In the genomic region with DNA sequence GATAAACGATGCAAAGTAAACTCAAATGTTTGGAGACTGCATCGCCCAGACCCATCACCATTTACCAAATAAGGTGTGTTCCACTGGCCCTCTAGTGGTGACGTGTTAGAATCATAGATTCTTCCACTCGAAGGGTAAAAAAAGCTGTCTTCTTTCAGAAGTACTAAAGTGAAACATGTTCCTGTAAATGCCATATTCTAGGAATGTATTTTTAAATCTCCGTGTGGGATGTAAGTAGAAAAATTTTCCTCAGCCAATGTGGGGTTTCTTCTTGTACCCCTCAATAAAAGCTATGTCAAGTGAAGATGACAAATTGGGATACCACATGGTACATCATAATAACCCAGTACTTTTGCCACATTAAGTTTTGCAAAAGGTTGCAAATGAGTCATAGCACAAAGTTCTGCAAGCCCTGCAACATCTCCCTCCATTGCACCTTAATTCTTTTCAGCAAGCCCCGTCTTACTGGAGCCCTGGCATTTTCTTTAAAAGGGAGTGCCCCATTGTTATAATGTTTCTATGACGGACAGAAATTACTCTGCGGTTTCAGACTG, we compare ENCODE assay signal across 8 cellular contexts.
A peak's percentile ranks its signal among the peaks of the same experiment; 100 is the strongest.
DNase-seq lines count a peak whose midpoint lies in the region; ATAC-seq and TF ChIP-seq lines count a peak whose summit lies in the region.

No MANE protein-coding gene starts in this region.

- no peak overlapping the region for H3K4me3 ChIP-seq in GM12865 (ENCODE audit: low read depth, low read length)
- no peak overlapping the region for H3K4me3 ChIP-seq in adrenal gland
- no peak overlapping the region for H3K4me3 ChIP-seq in iPS DF 6.9 (ENCODE audit: low read length)
- H3K4me3 ChIP-seq in thyroid gland (replicated peaks in 1 of 3): no peak overlapping the region

- no peaks in the 10 kb centered on the region for H3K36me3 ChIP-seq in adrenal gland (replicated peaks in 1 of 2)
- no peaks in the 10 kb centered on the region for H3K36me3 ChIP-seq in iPS DF 6.9 (ENCODE audit: control insufficient read depth, insufficient read depth, low read length)
- H3K36me3 ChIP-seq in thyroid gland: no peaks in the 10 kb centered on the region

- ATAC-seq in HG02610 (IDR thresholded peaks at IDR 0.05; ENCODE audit: unreplicated experiment): peak; percentile 67

- TF ChIP-seq CTCF in GM12865 (IDR thresholded peaks at IDR 0.05; ENCODE audit: insufficient read depth, low read depth, low read length, missing control alignments): peak; percentile 66
- peak; percentile 39 to 81 (median 54) for TF ChIP-seq CTCF in adrenal gland (IDR thresholded peaks at IDR 0.05)
- TF ChIP-seq CTCF in thyroid gland (IDR thresholded peaks at IDR 0.05): peak in 5 of 6 experiments; percentile 11 to 67 (median 45)

- DNase-seq in AG20443 (ENCODE audit: low spot score) (peak; percentile 43), GM12865 (ENCODE audit: low read depth) (peak; percentile 48), NCI-H2081 treated with DMSO at 0.1 percent for 48 hours (lab: John Stamatoyannopoulos, UW) (peak; percentile 28), adrenal gland (peak in 3 of 7 donors; percentile 7 to 30 (median 25)), iPS DF 6.9 (ENCODE audit: low read depth, low spot score) (peak; percentile 16), thyroid gland (peak in 1 of 2 donors; percentile 5), NCI-H2107 treated with DMSO at 0.1 percent for 48 hours (lab: John Stamatoyannopoulos, UW; ENCODE audit: unreplicated experiment) (no peak)

- H3K27me3 ChIP-seq in adrenal gland (no peaks in the 10 kb centered on the region), iPS DF 6.9 (ENCODE audit: control insufficient read depth, insufficient read depth, low read length) (no peaks in the 10 kb centered on the region), thyroid gland (no peaks in the 10 kb centered on the region)

- H3K27ac ChIP-seq in adrenal gland: no peak overlapping the region
- H3K27ac ChIP-seq in iPS DF 6.9 (ENCODE audit: low read length): no peak overlapping the region
- H3K27ac ChIP-seq in thyroid gland: no peak overlapping the region

- WGBS in adrenal gland, 4 donors: 24 to 32% (median 26%) methylated on average over 8 of the region's 8 CpGs
- WGBS in iPS DF 6.9 (ENCODE audit: insufficient coverage, insufficient read length): no CpG with 5 or more reads among the region's 8 CpGs
- 35 to 37% methylated on average over 8 of the region's 8 CpGs for WGBS in thyroid gland, 2 donors

- TF ChIP-seq POLR2A in adrenal gland (IDR thresholded peaks at IDR 0.05) (no peak), thyroid gland (IDR thresholded peaks at IDR 0.05) (no peak)

- H3K9me3 ChIP-seq in adrenal gland (replicated peaks in 1 of 3): no peaks in the 10 kb centered on the region
- no peaks in the 10 kb centered on the region for H3K9me3 ChIP-seq in iPS DF 6.9 (ENCODE audit: control insufficient read depth, insufficient read depth, low read length)
- H3K9me3 ChIP-seq in thyroid gland: no peaks in the 10 kb centered on the region

- no peaks in the 10 kb centered on the region for H3K4me1 ChIP-seq in adrenal gland (replicated peaks in 1 of 2)
- no peaks in the 10 kb centered on the region for H3K4me1 ChIP-seq in iPS DF 6.9 (ENCODE audit: control insufficient read depth, insufficient read depth, low read length)
- no peaks in the 10 kb centered on the region for H3K4me1 ChIP-seq in thyroid gland

- intact Hi-C loops in adrenal gland (cut with DNase I) (no loop called here), thyroid gland (cut with DNase I) (no loop called here)
